Comparison of ENCODE assay signal across 1 cellular context in genomic region chr6:93927731-93928130, GRCh38.
TF ChIP-seq lines count a peak whose summit lies in the region.

No MANE protein-coding gene starts in this region.

TF ChIP-seq in GM23338, 12 proteins besides CTCF, POLR2A, EP300 and RAD21 (continued from another document):
- TF ChIP-seq REST (IDR thresholded peaks at IDR 0.05; ENCODE audit: unreplicated experiment) (no peak), CREB1 (CRISPR knock-in tag; IDR thresholded peaks at IDR 0.05; ENCODE audit: low read depth) (no peak), EZH2 (IDR thresholded peaks at IDR 0.05; ENCODE audit: low read depth, unreplicated experiment) (no peak), EZH2phosphoT487 (IDR thresholded peaks at IDR 0.05; ENCODE audit: unreplicated experiment) (no peak), JUNB (IDR thresholded peaks at IDR 0.05; ENCODE audit: unreplicated experiment) (no peak)
